23 cellular contexts compared by ENCODE assay signal in the genomic region with DNA sequence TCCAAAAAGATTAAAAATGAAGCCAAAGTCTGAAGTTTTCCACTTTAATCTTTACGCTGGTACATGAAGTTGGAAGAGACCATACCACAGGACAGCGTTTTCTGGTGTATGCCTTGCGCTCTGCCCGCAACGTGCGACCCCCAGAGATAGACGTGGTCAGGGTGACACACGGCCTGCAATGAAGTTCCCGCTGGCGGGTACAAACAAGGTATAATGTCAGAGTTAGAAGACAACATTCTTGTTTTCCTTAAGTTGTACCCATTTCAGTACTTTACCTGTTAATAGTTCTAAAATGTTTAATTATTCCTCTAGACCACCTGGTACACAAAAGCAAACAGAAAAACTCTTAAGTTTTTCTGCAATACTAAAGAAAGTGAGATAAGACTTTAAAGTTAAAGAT. TPM values are rescaled to one million over a fixed set of nuclear protein-coding genes. Genes with fewer than 3 reads are reported as not detected.
A peak's percentile ranks its signal among the peaks of the same experiment; 100 is the strongest.
DNase-seq lines count a peak whose midpoint lies in the region; ATAC-seq and TF ChIP-seq lines count a peak whose summit lies in the region.
"Had no signal": no experiment of that assay in that cellular context is flagged by ENCODE, and none has a peak within 500 bp of the region (broad histone marks: within the 10 kb centered on the region; RNA-seq: fewer than 3 reads in every experiment).

No MANE protein-coding gene starts in this region.

- no peaks in the 10 kb centered on the region for H3K9me3 ChIP-seq in mesenchymal stem cell (ENCODE audit: control insufficient read depth, low read length)
- H3K9me3 ChIP-seq: Peyer's patch had no signal

- no peak for DNase-seq in activated naive CD4-positive, alpha-beta T cell treated with anti-CD3 and anti-CD28 coated beads, Interleukin-2, amount 50 U/mL, for 72 hours (ENCODE audit: low spot score in 2 of 2)
- DNase-seq in mesenchymal stem cell = no peak
- no peak for DNase-seq in lower leg skin (ENCODE audit: low spot score in 2 of 2)
- no peak for DNase-seq in CD14-positive monocyte (ENCODE audit: low spot score)
- no peak for DNase-seq in activated CD4-positive, alpha-beta memory T cell treated with anti-CD3 and anti-CD28 coated beads for 36 hours
- no peak for DNase-seq in MV-4-11 (lab: John Stamatoyannopoulos, UW)
- DNase-seq: activated CD4-positive, alpha-beta T cell treated with anti-CD3 and anti-CD28 coated beads for 1 hour; activated naive CD4-positive, alpha-beta T cell; GF-D8; H9; hippocampal formation; NCI-H187; NCI-H2227 treated with DMSO at 0.1 percent for 48 hours; Peyer's patch; posterior cingulate gyrus; stimulated activated CD4-positive, alpha-beta T cell treated with anti-CD3 and anti-CD28 coated beads, Interleukin-4, amount 100 ng/mL, for 1 hour had no signal

- H4K8ac ChIP-seq in mesenchymal stem cell (ENCODE audit: low read length) = no peak overlapping the region

- H2BK15ac ChIP-seq in mesenchymal stem cell (ENCODE audit: low read depth, poor library complexity, severe bottlenecking) = no peak overlapping the region

- H3K9me3 Mint-ChIP-seq in activated naive CD4-positive, alpha-beta T cell treated with anti-CD3 and anti-CD28 coated beads, Interleukin-2, amount 50 U/mL, for 24 hours = no peaks in the 10 kb centered on the region
- no peaks in the 10 kb centered on the region for H3K9me3 Mint-ChIP-seq in activated naive CD4-positive, alpha-beta T cell treated with anti-CD3 and anti-CD28 coated beads, Interleukin-2, amount 50 U/mL, for 72 hours
- H3K9me3 Mint-ChIP-seq in activated naive CD8-positive, alpha-beta T cell (ENCODE audit: low read depth) = no peaks in the 10 kb centered on the region
- no peaks in the 10 kb centered on the region for H3K9me3 Mint-ChIP-seq in CD14-positive monocyte
- H3K9me3 Mint-ChIP-seq in activated CD4-positive, alpha-beta memory T cell treated with anti-CD3 and anti-CD28 coated beads for 36 hours = no peaks in the 10 kb centered on the region
- H3K9me3 Mint-ChIP-seq: IgD-negative memory B cell had no signal

- no peak overlapping the region for H3K27ac ChIP-seq in mesenchymal stem cell (ENCODE audit: low read length, poor library complexity, severe bottlenecking)
- H3K27ac ChIP-seq: C4-2B, HL-60, Peyer's patch, skin epidermis had no signal

- H3K27me3 ChIP-seq in mesenchymal stem cell (ENCODE audit: control insufficient read depth in 1 of 2, insufficient read depth in 1 of 2, low read length in 2 of 2) = no peaks in the 10 kb centered on the region
- H3K27me3 ChIP-seq: Peyer's patch had no signal

- CTCF ChIA-PET in activated CD4-positive, alpha-beta memory T cell treated with anti-CD3 and anti-CD28 coated beads for 36 hours (lab: Charles Lee) = interaction anchor here (2.0 kb wide), 1 partner anchor 65 kb away, joined by 5 read pairs; no protein-coding TSS in a partner anchor

- ATAC-seq in activated naive CD4-positive, alpha-beta T cell treated with anti-CD3 and anti-CD28 coated beads, Interleukin-2, amount 50 U/mL, for 72 hours = no peak

- intact Hi-C loops in lower leg skin (cut with DNase I; ENCODE audit: low total_unique reads) = loop anchor here (5.0 kb wide), 1 partner anchor 53 kb away; a partner anchor contains a TSS
- intact Hi-C loops in CD14-positive monocyte (cut with micrococcal nuclease) = loop anchor here in 1 of 2 donors (5.0 kb wide), 1 partner anchor 138 kb away; no protein-coding TSS in a partner anchor
- intact Hi-C loops in activated CD4-positive, alpha-beta memory T cell treated with anti-CD3 and anti-CD28 coated beads for 36 hours (cut with micrococcal nuclease) = no loop called here

- no peak overlapping the region for H2AK5ac ChIP-seq in mesenchymal stem cell (ENCODE audit: low read length, severe bottlenecking)

- no peak overlapping the region for H2AFZ ChIP-seq in mesenchymal stem cell (ENCODE audit: low read depth, low read length)

- H3K79me1 ChIP-seq in mesenchymal stem cell (replicated peaks; ENCODE audit: low read length, poor library complexity, severe bottlenecking) = no peaks in the 10 kb centered on the region

- H3K27me3 Mint-ChIP-seq in activated naive CD4-positive, alpha-beta T cell treated with anti-CD3 and anti-CD28 coated beads, Interleukin-2, amount 50 U/mL, for 24 hours = no peaks in the 10 kb centered on the region
- no peaks in the 10 kb centered on the region for H3K27me3 Mint-ChIP-seq in activated naive CD8-positive, alpha-beta T cell
- no peaks in the 10 kb centered on the region for H3K27me3 Mint-ChIP-seq in CD14-positive monocyte (ENCODE audit: low read depth in 3 of 3)
- H3K27me3 Mint-ChIP-seq in activated CD4-positive, alpha-beta memory T cell treated with anti-CD3 and anti-CD28 coated beads for 36 hours = no peaks in the 10 kb centered on the region

- no peak overlapping the region for H2BK5ac ChIP-seq in mesenchymal stem cell (ENCODE audit: low read depth, low read length, poor library complexity, severe bottlenecking)

- peaks cover 50% of the 10 kb centered on the region for H3K36me3 Mint-ChIP-seq in activated naive CD4-positive, alpha-beta T cell treated with anti-CD3 and anti-CD28 coated beads, Interleukin-2, amount 50 U/mL, for 24 hours
- peaks cover 55 to 79% of the 10 kb centered on the region in 2 donors for H3K36me3 Mint-ChIP-seq in activated naive CD4-positive, alpha-beta T cell treated with anti-CD3 and anti-CD28 coated beads, Interleukin-2, amount 50 U/mL, for 72 hours
- H3K36me3 Mint-ChIP-seq in activated naive CD8-positive, alpha-beta T cell = peaks cover 40% of the 10 kb centered on the region
- H3K36me3 Mint-ChIP-seq in CD14-positive monocyte = peaks cover 50 to 56% of the 10 kb centered on the region in 2 donors
- peaks cover 66% of the 10 kb centered on the region for H3K36me3 Mint-ChIP-seq in activated CD4-positive, alpha-beta memory T cell treated with anti-CD3 and anti-CD28 coated beads for 36 hours

- 96% methylated on average over 7 of the region's 10 CpGs for WGBS in mesenchymal stem cell
- WGBS in lower leg skin, 2 donors = 88 to 90% methylated on average over 10 of the region's 10 CpGs

- no peak overlapping the region for H3K14ac ChIP-seq in mesenchymal stem cell (ENCODE audit: low read length in 2 of 2)

- H3K4ac ChIP-seq in mesenchymal stem cell (ENCODE audit: low read depth in 1 of 2, low read length in 2 of 2) = no peak overlapping the region

- H2BK120ac ChIP-seq in mesenchymal stem cell (ENCODE audit: low read depth, low read length) = no peak overlapping the region

- H4K91ac ChIP-seq in mesenchymal stem cell (ENCODE audit: low read length) = no peak overlapping the region

- H3K4me3 Mint-ChIP-seq in activated naive CD4-positive, alpha-beta T cell treated with anti-CD3 and anti-CD28 coated beads, Interleukin-2, amount 50 U/mL, for 24 hours = peak overlapping the region; percentile 98
- peak overlapping the region; percentile 100 for H3K4me3 Mint-ChIP-seq in activated naive CD8-positive, alpha-beta T cell
- H3K4me3 Mint-ChIP-seq in CD14-positive monocyte = no peak overlapping the region
- no peak overlapping the region for H3K4me3 Mint-ChIP-seq in activated CD4-positive, alpha-beta memory T cell treated with anti-CD3 and anti-CD28 coated beads for 36 hours

- H3K18ac ChIP-seq in mesenchymal stem cell (ENCODE audit: low read depth in 1 of 2, low read length in 2 of 2) = no peak overlapping the region

- H3K27ac Mint-ChIP-seq in activated naive CD4-positive, alpha-beta T cell treated with anti-CD3 and anti-CD28 coated beads, Interleukin-2, amount 50 U/mL, for 24 hours = peak overlapping the region; percentile 76
- peak overlapping the region in 1 of 2 donors; percentile 69 for H3K27ac Mint-ChIP-seq in activated naive CD4-positive, alpha-beta T cell treated with anti-CD3 and anti-CD28 coated beads, Interleukin-2, amount 50 U/mL, for 72 hours
- H3K27ac Mint-ChIP-seq in activated naive CD8-positive, alpha-beta T cell = peak overlapping the region; percentile 81
- H3K27ac Mint-ChIP-seq in CD14-positive monocyte = no peak overlapping the region
- H3K27ac Mint-ChIP-seq in activated CD4-positive, alpha-beta memory T cell treated with anti-CD3 and anti-CD28 coated beads for 36 hours = no peak overlapping the region

- peak overlapping the region; percentile 100 for H3K9ac ChIP-seq in mesenchymal stem cell (ENCODE audit: low read length)

- no peak for TF ChIP-seq POLR2A in lower leg skin (IDR thresholded peaks at IDR 0.05)

- H3K4me2 ChIP-seq in mesenchymal stem cell (ENCODE audit: low read length, poor library complexity, severe bottlenecking) = no peak overlapping the region

- TF ChIP-seq CTCF in lower leg skin (IDR thresholded peaks at IDR 0.05) (no peak), CD14-positive monocyte (IDR thresholded peaks at IDR 0.05) (no peak)

- POLR2A ChIA-PET in activated CD4-positive, alpha-beta memory T cell treated with anti-CD3 and anti-CD28 coated beads for 36 hours (lab: Charles Lee) = interaction anchor here (1.2 to 1.4 kb wide), 3 partner anchors 13 to 47 kb away, joined by 3 to 4 read pairs (median 4); no protein-coding TSS in a partner anchor

- peaks cover 60% of the 10 kb centered on the region for H3K4me1 Mint-ChIP-seq in activated naive CD4-positive, alpha-beta T cell treated with anti-CD3 and anti-CD28 coated beads, Interleukin-2, amount 50 U/mL, for 24 hours
- H3K4me1 Mint-ChIP-seq in activated naive CD8-positive, alpha-beta T cell (ENCODE audit: low read depth) = peaks cover 59% of the 10 kb centered on the region
- peaks cover 20% of the 10 kb centered on the region for H3K4me1 Mint-ChIP-seq in CD14-positive monocyte
- peaks cover 48% of the 10 kb centered on the region for H3K4me1 Mint-ChIP-seq in activated CD4-positive, alpha-beta memory T cell treated with anti-CD3 and anti-CD28 coated beads for 36 hours (ENCODE audit: low read depth)

- H3K36me3 ChIP-seq in mesenchymal stem cell (ENCODE audit: control insufficient read depth in 1 of 2, insufficient read depth in 2 of 2, low read depth in 1 of 2, low read length in 2 of 2) = peaks cover 6 to 65% of the 10 kb centered on the region in 2 experiments

- H2BK12ac ChIP-seq in mesenchymal stem cell (ENCODE audit: low read length in 2 of 2) = no peak overlapping the region

- H3K4me3 ChIP-seq in mesenchymal stem cell (ENCODE audit: insufficient read depth in 1 of 2, low read depth in 1 of 2, low read length in 2 of 2) (peak overlapping the region in 1 of 2 experiments; percentile 100), lower leg skin (ENCODE audit: low read depth, poor library complexity, severe bottlenecking) (no peak overlapping the region)
- H3K4me3 ChIP-seq: lung, Peyer's patch, skin epidermis had no signal

- no peak overlapping the region for H3K23ac ChIP-seq in mesenchymal stem cell (ENCODE audit: low read length in 2 of 2)

- peaks cover 2% of the 10 kb centered on the region for H3K4me1 ChIP-seq in mesenchymal stem cell (ENCODE audit: control insufficient read depth, insufficient read depth, low read depth, low read length)

RNA-seq across cellular contexts. Expression of a gene that starts 4.8 kb away (rescaled TPM):
- 100 to 1,000 TPM; 166 to 309 TPM for total RNA-seq in activated naive CD4-positive, alpha-beta T cell treated with anti-CD3 and anti-CD28 coated beads, Interleukin-2, amount 50 U/mL, for 72 hours
- 292 TPM for polyA plus RNA-seq in mesenchymal stem cell (2013, experiment 1 of 2)
- 289 TPM for polyA plus RNA-seq in mesenchymal stem cell (2013, experiment 2 of 2)
- total RNA-seq in lower leg skin = 100 to 1,000 TPM in 3 of 4 donors, 10 to 100 TPM in 1; 93.6 to 124 (median 107) TPM
- 100 to 1,000 TPM in 1 of 2 donors, 10 to 100 TPM in 1; 89.8 to 112 TPM for polyA plus RNA-seq in CD14-positive monocyte
- total RNA-seq in activated CD4-positive, alpha-beta memory T cell treated with anti-CD3 and anti-CD28 coated beads for 36 hours = 100 to 1,000 TPM; 264 to 277 TPM

RNA-seq across cellular contexts. Expression of a gene that starts 4.9 kb away (rescaled TPM):
- 10 to 100 TPM; 43.7 to 62.2 TPM for total RNA-seq in activated naive CD4-positive, alpha-beta T cell treated with anti-CD3 and anti-CD28 coated beads, Interleukin-2, amount 50 U/mL, for 72 hours
- polyA plus RNA-seq in mesenchymal stem cell (2013, experiment 1 of 2) = 23.7 TPM
- 25.9 TPM for polyA plus RNA-seq in mesenchymal stem cell (2013, experiment 2 of 2)
- total RNA-seq in lower leg skin = 10 to 100 TPM; 21.2 to 44.3 (median 34.6) TPM
- polyA plus RNA-seq in CD14-positive monocyte = 10 to 100 TPM; 22.0 to 23.4 TPM
- total RNA-seq in activated CD4-positive, alpha-beta memory T cell treated with anti-CD3 and anti-CD28 coated beads for 36 hours = 10 to 100 TPM; 69.2 to 70.8 TPM

RNA-seq across cellular contexts. Expression of a gene that starts 51.7 kb away (rescaled TPM):
- total RNA-seq in activated naive CD4-positive, alpha-beta T cell treated with anti-CD3 and anti-CD28 coated beads, Interleukin-2, amount 50 U/mL, for 72 hours = 100 to 1,000 TPM; 260 to 462 TPM
- 212 TPM for polyA plus RNA-seq in mesenchymal stem cell (2013, experiment 1 of 2)
- 203 TPM for polyA plus RNA-seq in mesenchymal stem cell (2013, experiment 2 of 2)
- total RNA-seq in lower leg skin = 100 to 1,000 TPM in 1 of 4 donors, 10 to 100 TPM in 3; 54.0 to 140 (median 60.4) TPM
- polyA plus RNA-seq in CD14-positive monocyte = 100 to 1,000 TPM in 1 of 2 donors, 10 to 100 TPM in 1; 97.6 to 149 TPM
- 100 to 1,000 TPM; 398 to 400 TPM for total RNA-seq in activated CD4-positive, alpha-beta memory T cell treated with anti-CD3 and anti-CD28 coated beads for 36 hours

Comparison
In these comparisons a context has a peak if more than half of its experiments do, and no peak if none do; other contexts are left out.
1. H3K27ac Mint-ChIP-seq: peak in activated naive CD4-positive, alpha-beta T cell treated with anti-CD3 and anti-CD28 coated beads, Interleukin-2, amount 50 U/mL, for 24 hours (single experiment) and activated naive CD8-positive, alpha-beta T cell (single experiment); none in CD14-positive monocyte (0 of 7) and activated CD4-positive, alpha-beta memory T cell treated with anti-CD3 and anti-CD28 coated beads for 36 hours (single experiment).
2. H3K4me3 Mint-ChIP-seq: peak in activated naive CD4-positive, alpha-beta T cell treated with anti-CD3 and anti-CD28 coated beads, Interleukin-2, amount 50 U/mL, for 24 hours (single experiment) and activated naive CD8-positive, alpha-beta T cell (single experiment); none in CD14-positive monocyte (0 of 2) and activated CD4-positive, alpha-beta memory T cell treated with anti-CD3 and anti-CD28 coated beads for 36 hours (single experiment).